ENCODE assay signal across 19 cellular contexts in genomic region chr3:42723146-42723683, GRCh38. TPM values are rescaled to one million over a fixed set of nuclear protein-coding genes. Genes with fewer than 3 reads are reported as not detected.
DNase-seq lines count a peak whose midpoint lies in the region; ATAC-seq and TF ChIP-seq lines count a peak whose summit lies in the region.
"Had no signal": no experiment of that assay in that cellular context is flagged by ENCODE, and none has a peak within 500 bp of the region (broad histone marks: within the 10 kb centered on the region; RNA-seq: fewer than 3 reads in every experiment).

No MANE protein-coding gene starts in this region.

- intact Hi-C loops in heart right ventricle (cut with DNase I) (no loop called here), psoas muscle (cut with DNase I) (no loop called here)

- H3K4me3 ChIP-seq in heart right ventricle (no peak overlapping the region), psoas muscle (no peak overlapping the region)
- H3K4me3 ChIP-seq: A549, MG63 had no signal

- peak; percentile 26 for DNase-seq in ELR (ENCODE audit: low read depth)
- peak; percentile 34 for DNase-seq in SK-MEL-5 (ENCODE audit: low read depth, low spot score)
- no peak for DNase-seq in heart right ventricle
- no peak for DNase-seq in psoas muscle
- no peak for DNase-seq in left lobe of liver (ENCODE audit: low spot score)
- no peak for DNase-seq in activated T-cell treated with anti-CD3 and anti-CD28 coated beads, Interleukin-2, amount 50 U/mL, for 48 hours
- DNase-seq in NCI-H187 (lab: John Stamatoyannopoulos, UW) = no peak
- DNase-seq in activated T-cell treated with anti-CD3 and anti-CD28 coated beads, Interleukin-2, amount 50 U/mL, for 24 hours = no peak
- DNase-seq: COR-L47, DMS153, H7, MG63, NCI-H1092 treated with DMSO at 0.1 percent for 48 hours, NCI-H1694 treated with DMSO at 0.1 percent for 48 hours, NCI-H446 treated with DMSO at 0.1 percent for 48 hours, NCI-H774 had no signal

- H3K27ac Mint-ChIP-seq in activated T-cell treated with anti-CD3 and anti-CD28 coated beads, Interleukin-2, amount 50 U/mL, for 24 hours = no peak overlapping the region
- H3K27ac Mint-ChIP-seq: CD14-positive monocyte had no signal

- peaks cover 7% of the 10 kb centered on the region for H3K27me3 Mint-ChIP-seq in activated T-cell treated with anti-CD3 and anti-CD28 coated beads, Interleukin-2, amount 50 U/mL, for 24 hours

- no peaks in the 10 kb centered on the region for H3K9me3 Mint-ChIP-seq in activated T-cell treated with anti-CD3 and anti-CD28 coated beads, Interleukin-2, amount 50 U/mL, for 24 hours

- TF ChIP-seq CTCF in heart right ventricle (IDR thresholded peaks at IDR 0.05) (no peak), psoas muscle (IDR thresholded peaks at IDR 0.05) (no peak)

- no peaks in the 10 kb centered on the region for H3K27me3 ChIP-seq in heart right ventricle
- no peaks in the 10 kb centered on the region for H3K27me3 ChIP-seq in psoas muscle (ENCODE audit: insufficient read depth in 3 of 3, low read length in 2 of 3)
- H3K27me3 ChIP-seq: MG63 had no signal

- no peaks in the 10 kb centered on the region for H3K4me1 Mint-ChIP-seq in activated T-cell treated with anti-CD3 and anti-CD28 coated beads, Interleukin-2, amount 50 U/mL, for 24 hours (ENCODE audit: low read depth)

- WGBS in heart right ventricle, 2 donors = 76 to 77% methylated on average over 4 of the region's 4 CpGs
- WGBS in psoas muscle, 3 donors = 81 to 93% (median 85%) methylated on average over 4 of the region's 4 CpGs

- H3K27ac ChIP-seq in heart right ventricle = peak overlapping the region in 7 of 10 donors; percentile 6 to 75 (median 58)
- H3K27ac ChIP-seq in psoas muscle = peak overlapping the region; percentile 78
- H3K27ac ChIP-seq: A549 had no signal

- no peaks in the 10 kb centered on the region for H3K36me3 Mint-ChIP-seq in activated T-cell treated with anti-CD3 and anti-CD28 coated beads, Interleukin-2, amount 50 U/mL, for 24 hours (ENCODE audit: low read depth)
- H3K36me3 Mint-ChIP-seq: CD14-positive monocyte had no signal

- H3K4me3 Mint-ChIP-seq in activated T-cell treated with anti-CD3 and anti-CD28 coated beads, Interleukin-2, amount 50 U/mL, for 24 hours = no peak overlapping the region
- H3K4me3 Mint-ChIP-seq: CD14-positive monocyte had no signal

- in situ Hi-C loops in SK-MEL-5 (cut with HindIII; ENCODE audit: low pct_unique_long_range_greater_than_20kb, low sequenced_read_pairs) = no loop called here

- H3K36me3 ChIP-seq in heart right ventricle (no peaks in the 10 kb centered on the region), psoas muscle (ENCODE audit: insufficient read depth in 1 of 2, low read depth in 1 of 2) (no peaks in the 10 kb centered on the region)
- H3K36me3 ChIP-seq: MG63 had no signal

- peaks cover 0 to 42% (median 8%) of the 10 kb centered on the region in 9 donors for H3K4me1 ChIP-seq in heart right ventricle
- peaks cover 27% of the 10 kb centered on the region for H3K4me1 ChIP-seq in psoas muscle
- H3K4me1 ChIP-seq: A549 had no signal

- peak in 5 of 8 donors; percentile 40 to 56 (median 46) for ATAC-seq in heart right ventricle
- ATAC-seq in psoas muscle = peak in 2 of 4 donors; percentile 31 to 48
- no peak for ATAC-seq in left lobe of liver
- ATAC-seq: A549, HepG2 had no signal

- no peaks in the 10 kb centered on the region for H3K9me3 ChIP-seq in heart right ventricle
- no peaks in the 10 kb centered on the region for H3K9me3 ChIP-seq in psoas muscle
- H3K9me3 ChIP-seq: A549, MG63 had no signal

RNA-seq across cellular contexts. Expression of gene HHATL, which starts 20.6 kb away (rescaled TPM):
- not detected in 2 replicates for total RNA-seq in SK-MEL-5 (2014; rRNA removed; shearing (Covaris generic))
- polyA plus RNA-seq in SK-MEL-5 (2015; cell fraction: cytosol; rRNA removed) = not detected in 2 replicates
- polyA plus RNA-seq in SK-MEL-5 (2015; cell fraction: nucleus; rRNA removed) = not detected in 2 replicates
- 100 to 1,000 TPM; 390 to 998 (median 624) TPM for total RNA-seq in heart right ventricle
- 1,000 to 10,000 TPM in 1 of 2 donors, 100 to 1,000 TPM in 1; 332 to 2,035 TPM for polyA plus RNA-seq in heart right ventricle
- total RNA-seq in psoas muscle = 100 to 1,000 TPM; 157 to 276 (median 212) TPM
- 100 to 1,000 TPM in 1 of 3 donors, 10 to 100 TPM in 2; 37.0 to 188 (median 50.4) TPM for polyA plus RNA-seq in psoas muscle
- 0.40 TPM for total RNA-seq in left lobe of liver
- total RNA-seq: H7, HepG2 had no signal
- polyA plus RNA-seq: A549, CD14-positive monocyte had no signal

RNA-seq across cellular contexts. Expression of gene KLHL40, which starts 37.9 kb away (rescaled TPM):
- total RNA-seq in SK-MEL-5 (2014; rRNA removed; shearing (Covaris generic)) = not detected in 2 replicates
- not detected in 2 replicates for polyA plus RNA-seq in SK-MEL-5 (2015; cell fraction: cytosol; rRNA removed)
- not detected in 2 replicates for polyA plus RNA-seq in SK-MEL-5 (2015; cell fraction: nucleus; rRNA removed)
- 1 to 10 TPM in 3 of 10 donors, under 1 TPM in 7; 0.26 to 1.6 (median 0.85) TPM for total RNA-seq in heart right ventricle
- polyA plus RNA-seq in heart right ventricle = 1 to 10 TPM in 1 of 2 donors, under 1 TPM in 1; 0.51 to 8.3 TPM
- total RNA-seq in psoas muscle = 100 to 1,000 TPM; 241 to 923 (median 381) TPM
- polyA plus RNA-seq in psoas muscle = 100 to 1,000 TPM; 306 to 822 (median 392) TPM
- not detected for total RNA-seq in left lobe of liver
- total RNA-seq: H7, HepG2 had no signal
- polyA plus RNA-seq: A549, CD14-positive monocyte, HepG2 had no signal

RNA-seq across cellular contexts. Expression of gene CCDC13, which starts 49.8 kb away (rescaled TPM):
- total RNA-seq in SK-MEL-5 (2014; rRNA removed; shearing (Covaris generic)) = 0.48 TPM in 1 of 2 replicates, not detected in the other
- polyA plus RNA-seq in SK-MEL-5 (2015; cell fraction: cytosol; rRNA removed) = 0.25 TPM in 1 of 2 replicates, not detected in the other
- polyA plus RNA-seq in SK-MEL-5 (2015; cell fraction: nucleus; rRNA removed) = 0.41 and 0.91 TPM in 2 replicates
- total RNA-seq in heart right ventricle (1 to 10 TPM in 2 of 10 donors, under 1 TPM in 6, not detected in 2; 0.16 to 1.2 (median 0.62) TPM), psoas muscle (1 to 10 TPM in 1 of 4 donors, under 1 TPM in 3; 0.47 to 1.1 (median 0.62) TPM), left lobe of liver (1.6 TPM)
- polyA plus RNA-seq in heart right ventricle (under 1 TPM; 0.44 to 0.52 TPM), psoas muscle (1 to 10 TPM in 1 of 3 donors, under 1 TPM in 2; 0.30 to 1.2 (median 0.66) TPM)

Comparison
In these comparisons a context has a peak if more than half of its experiments do, and no peak if none do; other contexts are left out.
1. DNase-seq: peak in ELR (single experiment) and SK-MEL-5 (single experiment); none in heart right ventricle (0 of 2), psoas muscle (0 of 2), left lobe of liver (single experiment), activated T-cell treated with anti-CD3 and anti-CD28 coated beads, Interleukin-2, amount 50 U/mL, for 48 hours (0 of 2), NCI-H187 (0 of 2) and activated T-cell treated with anti-CD3 and anti-CD28 coated beads, Interleukin-2, amount 50 U/mL, for 24 hours (single experiment).
2. RNA of gene HHATL, which starts 20.6 kb away (total RNA-seq): 390 to 998 TPM in heart right ventricle and 157 to 276 TPM in psoas muscle; 0.40 TPM in left lobe of liver (single experiment) and not detected in SK-MEL-5; every median in the first group is over 100 times any median in the second.
3. RNA of gene KLHL40, which starts 37.9 kb away (total RNA-seq): 241 to 923 TPM in psoas muscle; 0.26 to 1.6 TPM in heart right ventricle, not detected in SK-MEL-5 and not detected in left lobe of liver (single experiment); every median in the first group is over 10 times any median in the second.